In the genomic region with DNA sequence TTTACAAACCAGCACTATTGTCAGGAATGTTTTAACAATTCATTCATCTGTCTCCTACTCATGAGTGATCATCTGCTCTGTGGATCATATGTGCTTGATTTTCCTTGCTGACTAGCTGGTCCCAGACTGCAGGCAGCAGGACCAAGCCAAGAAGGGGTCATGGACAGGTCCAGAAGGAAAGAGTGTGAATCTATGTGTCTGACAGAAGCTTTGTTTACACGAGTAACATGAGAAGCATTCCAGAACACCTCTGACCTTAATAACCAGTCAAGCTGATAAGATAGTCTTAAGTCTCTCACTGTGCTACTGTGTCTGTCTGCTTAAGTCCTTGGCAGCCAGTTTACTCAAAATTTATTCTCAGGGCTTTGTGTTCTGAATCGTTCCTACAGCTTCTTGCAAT, we compare ENCODE assay signal across 13 cellular contexts. TPM values are rescaled to one million over a fixed set of nuclear protein-coding genes. Genes with fewer than 3 reads are reported as not detected.
DNase-seq lines count a peak whose midpoint lies in the region; ATAC-seq and TF ChIP-seq lines count a peak whose summit lies in the region.
"Had no signal": no experiment of that assay in that cellular context is flagged by ENCODE, and none has a peak within 500 bp of the region (broad histone marks: within the 10 kb centered on the region; RNA-seq: fewer than 3 reads in every experiment).

No MANE protein-coding gene starts in this region.

- no peak overlapping the region for H3K23ac ChIP-seq in mesendoderm (ENCODE audit: low read length)

- no peak overlapping the region for H3K56ac ChIP-seq in mesendoderm (ENCODE audit: low read length)

- no peak overlapping the region for H3K9ac ChIP-seq in mesendoderm (ENCODE audit: low read length)

- no CpG with 5 or more reads among the region's 2 CpGs for WGBS in mesendoderm (ENCODE audit: extremely low coverage, insufficient coverage, low lambda C conversion rate)

- H3K36me3 ChIP-seq in mesendoderm (ENCODE audit: control insufficient read depth, insufficient read depth, low read length): no peaks in the 10 kb centered on the region
- H3K36me3 ChIP-seq: prostate gland, vagina had no signal

- H3K18ac ChIP-seq in mesendoderm (ENCODE audit: low read length): no peak overlapping the region

- no peak for ATAC-seq in GM19463 (IDR thresholded peaks at IDR 0.05; ENCODE audit: unreplicated experiment)

- H3K4ac ChIP-seq in mesendoderm (ENCODE audit: low read depth, low read length): no peak overlapping the region

- H3K79me1 ChIP-seq in mesendoderm (ENCODE audit: low read length): no peaks in the 10 kb centered on the region

- H3K79me2 ChIP-seq in mesendoderm (ENCODE audit: control insufficient read depth, insufficient read depth, low read length): no peaks in the 10 kb centered on the region

- no peak overlapping the region for H2BK5ac ChIP-seq in mesendoderm (ENCODE audit: low read length)

- in situ Hi-C loops in Caki2 (cut with HindIII; ENCODE audit: low pct_unique_long_range_greater_than_20kb, low sequenced_read_pairs): no loop called here

- H2BK120ac ChIP-seq in mesendoderm (ENCODE audit: low read depth, low read length): no peak overlapping the region

- no peaks in the 10 kb centered on the region for H3K4me1 ChIP-seq in mesendoderm (ENCODE audit: control insufficient read depth, low read depth, low read length)
- H3K4me1 ChIP-seq: BE2C, prostate gland, vagina had no signal

- no peak overlapping the region for H3K27ac ChIP-seq in mesendoderm (ENCODE audit: low read depth, low read length)
- H3K27ac ChIP-seq: vagina had no signal

- H2AK5ac ChIP-seq in mesendoderm (ENCODE audit: low read length): no peak overlapping the region

- H3K4me3 ChIP-seq in fibroblast of pulmonary artery (replicated peaks; ENCODE audit: low read depth, low read length) (no peak overlapping the region), mesendoderm (ENCODE audit: low read length) (no peak overlapping the region)
- H3K4me3 ChIP-seq: prostate gland, vagina had no signal

- peak; percentile 93 for DNase-seq in Caki2 (ENCODE audit: low read depth)
- DNase-seq in NCI-H82 (lab: John Stamatoyannopoulos, UW): peak; percentile 75
- peak; percentile 36 for DNase-seq in fibroblast of pulmonary artery (ENCODE audit: low read depth)
- DNase-seq in mesendoderm: peak; percentile 91
- DNase-seq in RKO (ENCODE audit: low spot score): no peak
- no peak for DNase-seq in midbrain (lab: John Stamatoyannopoulos, UW)
- DNase-seq in dermis blood vessel endothelial cell: no peak
- DNase-seq: activated CD4-positive, CD25-positive, alpha-beta regulatory T cell; BE2C; NCI-H1436 treated with DMSO at 0.1 percent for 48 hours had no signal

- H2BK15ac ChIP-seq in mesendoderm (replicated peaks; ENCODE audit: low read depth): no peak overlapping the region

- no peaks in the 10 kb centered on the region for H3K27me3 ChIP-seq in mesendoderm (ENCODE audit: insufficient read depth, low read length, poor library complexity)
- H3K27me3 ChIP-seq: BE2C, vagina had no signal

- no peak overlapping the region for H4K8ac ChIP-seq in mesendoderm (ENCODE audit: low read depth, low read length)

- H3K4me2 ChIP-seq in mesendoderm (ENCODE audit: low read length): no peak overlapping the region

- H4K5ac ChIP-seq in mesendoderm (ENCODE audit: low read length): no peak overlapping the region

- no peak for TF ChIP-seq CTCF in fibroblast of pulmonary artery (IDR thresholded peaks at IDR 0.05; ENCODE audit: low read length, missing control alignments)

RNA-seq across cellular contexts. Expression of a gene that starts 39.0 kb away (rescaled TPM):
- 15.5 and 17.2 TPM in 2 replicates for total RNA-seq in Caki2 (2014; rRNA removed; shearing (Covaris generic); ENCODE audit: low replicate concordance)
- 0.01 TPM for polyA plus RNA-seq in mesendoderm (2013, experiment 1 of 2)
- polyA plus RNA-seq in mesendoderm (2013, experiment 2 of 2): not detected
- total RNA-seq in dermis blood vessel endothelial cell: 41.7 and 50.4 TPM in 2 replicates

RNA-seq across cellular contexts. Expression of a gene that starts 53.2 kb away (rescaled TPM):
- total RNA-seq in Caki2 (2014; rRNA removed; shearing (Covaris generic); ENCODE audit: low replicate concordance): 33.8 and 35.6 TPM in 2 replicates
- polyA plus RNA-seq in mesendoderm (2013, experiment 1 of 2): 0.62 TPM
- 0.73 TPM for polyA plus RNA-seq in mesendoderm (2013, experiment 2 of 2)
- 6.3 and 8.1 TPM in 2 replicates for total RNA-seq in dermis blood vessel endothelial cell

Comparison
In these comparisons a context has a peak if more than half of its experiments do, and no peak if none do; other contexts are left out.
1. DNase-seq: peak in Caki2 (single experiment), NCI-H82 (single experiment), fibroblast of pulmonary artery (single experiment) and mesendoderm (single experiment); none in RKO (single experiment), midbrain (single experiment) and dermis blood vessel endothelial cell (single experiment).